8 cellular contexts compared by ENCODE assay signal in the genomic region with DNA sequence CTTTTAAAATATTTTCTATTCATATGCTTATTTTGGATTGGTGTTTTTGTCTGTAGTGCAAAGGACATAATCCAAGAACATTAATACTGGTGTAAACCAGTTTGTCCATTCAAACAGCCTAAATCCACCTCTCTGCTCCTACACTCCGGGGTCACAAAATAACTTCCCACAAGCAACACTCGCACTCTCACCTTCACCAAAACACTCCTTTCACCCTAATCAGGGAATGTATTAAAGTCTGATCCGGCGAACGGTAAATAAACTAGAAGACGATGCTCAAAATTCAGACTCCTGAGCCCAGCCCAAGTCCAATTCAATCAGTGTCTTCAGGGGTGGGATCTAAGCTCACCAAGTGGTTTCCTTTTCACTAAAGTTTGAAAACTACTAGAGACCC. TPM values are rescaled to one million over a fixed set of nuclear protein-coding genes. Genes with fewer than 3 reads are reported as not detected.
DNase-seq lines count a peak whose midpoint lies in the region; ATAC-seq and TF ChIP-seq lines count a peak whose summit lies in the region.

No MANE protein-coding gene starts in this region.

- CTCF ChIA-PET in WTC11 (lab: Charles Lee), result interaction anchor here (0.9 to 2.8 kb wide), 7 partner anchors 10 to 801 kb away, joined by 3 to 22 read pairs (median 5); a partner anchor contains a TSS

- no peak for TF ChIP-seq POLR2A in sigmoid colon (IDR thresholded peaks at IDR 0.05)

- peak overlapping the region; percentile 88 for H3K4me3 Mint-ChIP-seq in activated naive CD4-positive, alpha-beta T cell treated with anti-CD3 and anti-CD28 coated beads, Interleukin-2, amount 50 U/mL, for 24 hours
- H3K4me3 Mint-ChIP-seq in WTC11, result peak overlapping the region; percentile 93

- peak overlapping the region in 9 of 10 donors; percentile 74 to 94 (median 90) for H3K27ac ChIP-seq in heart right ventricle
- peak overlapping the region; percentile 86 to 93 (median 88) for H3K27ac ChIP-seq in sigmoid colon

- H3K36me3 Mint-ChIP-seq in activated naive CD4-positive, alpha-beta T cell treated with anti-CD3 and anti-CD28 coated beads, Interleukin-2, amount 50 U/mL, for 24 hours, result no peaks in the 10 kb centered on the region
- H3K36me3 Mint-ChIP-seq in WTC11, result no peaks in the 10 kb centered on the region

- H3K4me1 Mint-ChIP-seq in activated naive CD4-positive, alpha-beta T cell treated with anti-CD3 and anti-CD28 coated beads, Interleukin-2, amount 50 U/mL, for 24 hours, result peaks cover 49% of the 10 kb centered on the region
- peaks cover 34% of the 10 kb centered on the region for H3K4me1 Mint-ChIP-seq in WTC11

- peak overlapping the region; percentile 58 to 97 (median 82) for H3K4me3 ChIP-seq in heart right ventricle
- H3K4me3 ChIP-seq in sigmoid colon, result peak overlapping the region; percentile 73 to 97 (median 88)

- H3K9me3 ChIP-seq in heart right ventricle (no peaks in the 10 kb centered on the region), sigmoid colon (no peaks in the 10 kb centered on the region)

- H3K27ac Mint-ChIP-seq in activated naive CD4-positive, alpha-beta T cell treated with anti-CD3 and anti-CD28 coated beads, Interleukin-2, amount 50 U/mL, for 24 hours, result peak overlapping the region; percentile 97
- H3K27ac Mint-ChIP-seq in WTC11, result peak overlapping the region; percentile 95

- no peak for DNase-seq in activated naive CD4-positive, alpha-beta T cell treated with anti-CD3 and anti-CD28 coated beads, Interleukin-2, amount 50 U/mL, for 16 hours
- DNase-seq in WTC11 (ENCODE audit: low spot score) (no peak), heart right ventricle (no peak), sigmoid colon (no peak), NCI-H1105 treated with DMSO at 0.1 percent for 48 hours (lab: John Stamatoyannopoulos, UW) (no peak), LoVo (ENCODE audit: low spot score) (no peak)

- H3K36me3 ChIP-seq in heart right ventricle (no peaks in the 10 kb centered on the region), sigmoid colon (no peaks in the 10 kb centered on the region)

- peaks cover 2% of the 10 kb centered on the region for H3K27me3 Mint-ChIP-seq in activated naive CD4-positive, alpha-beta T cell treated with anti-CD3 and anti-CD28 coated beads, Interleukin-2, amount 50 U/mL, for 24 hours
- no peaks in the 10 kb centered on the region; the same call in 1 of the 2 replicates for H3K27me3 Mint-ChIP-seq in WTC11 (ENCODE audit: low read depth)

- no peaks in the 10 kb centered on the region for H3K9me3 Mint-ChIP-seq in activated naive CD4-positive, alpha-beta T cell treated with anti-CD3 and anti-CD28 coated beads, Interleukin-2, amount 50 U/mL, for 24 hours
- no peaks in the 10 kb centered on the region for H3K9me3 Mint-ChIP-seq in WTC11

- TF ChIP-seq EP300 in sigmoid colon (IDR thresholded peaks at IDR 0.05), result no peak

- H3K4me1 ChIP-seq in heart right ventricle, result peaks cover 2 to 51% (median 32%) of the 10 kb centered on the region in 9 donors
- H3K4me1 ChIP-seq in sigmoid colon, result peaks cover 5 to 27% (median 21%) of the 10 kb centered on the region in 4 donors

- 0 to 2% methylated on average over 6 of the region's 6 CpGs for WGBS in heart right ventricle, 2 donors
- WGBS in sigmoid colon, 2 donors, result 1% methylated on average over 6 of the region's 6 CpGs

- ATAC-seq in WTC11, result peak; percentile 1
- ATAC-seq in heart right ventricle, result peak in 4 of 8 donors; percentile 9 to 24 (median 12)
- ATAC-seq in HG02852 (IDR thresholded peaks at IDR 0.05; ENCODE audit: unreplicated experiment), result no peak

- H3K27me3 ChIP-seq in heart right ventricle (no peaks in the 10 kb centered on the region), sigmoid colon (no peaks in the 10 kb centered on the region)

- TF ChIP-seq CTCF in WTC11 (IDR thresholded peaks at IDR 0.05), result no peak
- no peak for TF ChIP-seq CTCF in heart right ventricle (IDR thresholded peaks at IDR 0.05)
- TF ChIP-seq CTCF in sigmoid colon (IDR thresholded peaks at IDR 0.05), result no peak

- intact Hi-C loops in heart right ventricle (cut with DNase I), result loop anchor here in 9 of 10 donors (1.0 to 5.0 kb wide), 3 partner anchors 66 to 68 kb away; a partner anchor contains a TSS
- intact Hi-C loops in sigmoid colon (cut with DNase I), result loop anchor here (1.0 to 10.0 kb wide), 4 partner anchors 66 to 691 kb away; a partner anchor contains a TSS

- POLR2A ChIA-PET in WTC11 (lab: Charles Lee), result interaction anchor here (1.4 to 2.9 kb wide), 2 partner anchors 10 to 67 kb away, joined by 5 to 12 read pairs; a partner anchor contains a TSS

TF ChIP-seq in WTC11, 78 proteins besides CTCF, POLR2A, EP300 and RAD21 (continues in another document):
- TF ChIP-seq NR2C2 (CRISPR knock-in tag; IDR thresholded peaks at IDR 0.05) (no peak), HMGA2 (CRISPR knock-in tag; IDR thresholded peaks at IDR 0.05) (no peak), OVOL2 (CRISPR knock-in tag; IDR thresholded peaks at IDR 0.05; ENCODE audit: borderline replicate concordance) (no peak), TEAD4 (CRISPR knock-in tag; IDR thresholded peaks at IDR 0.05) (no peak), GRHL2 (CRISPR knock-in tag; IDR thresholded peaks at IDR 0.05; ENCODE audit: insufficient replicate concordance, severe bottlenecking) (no peak)
- TF ChIP-seq, protein P1, sequence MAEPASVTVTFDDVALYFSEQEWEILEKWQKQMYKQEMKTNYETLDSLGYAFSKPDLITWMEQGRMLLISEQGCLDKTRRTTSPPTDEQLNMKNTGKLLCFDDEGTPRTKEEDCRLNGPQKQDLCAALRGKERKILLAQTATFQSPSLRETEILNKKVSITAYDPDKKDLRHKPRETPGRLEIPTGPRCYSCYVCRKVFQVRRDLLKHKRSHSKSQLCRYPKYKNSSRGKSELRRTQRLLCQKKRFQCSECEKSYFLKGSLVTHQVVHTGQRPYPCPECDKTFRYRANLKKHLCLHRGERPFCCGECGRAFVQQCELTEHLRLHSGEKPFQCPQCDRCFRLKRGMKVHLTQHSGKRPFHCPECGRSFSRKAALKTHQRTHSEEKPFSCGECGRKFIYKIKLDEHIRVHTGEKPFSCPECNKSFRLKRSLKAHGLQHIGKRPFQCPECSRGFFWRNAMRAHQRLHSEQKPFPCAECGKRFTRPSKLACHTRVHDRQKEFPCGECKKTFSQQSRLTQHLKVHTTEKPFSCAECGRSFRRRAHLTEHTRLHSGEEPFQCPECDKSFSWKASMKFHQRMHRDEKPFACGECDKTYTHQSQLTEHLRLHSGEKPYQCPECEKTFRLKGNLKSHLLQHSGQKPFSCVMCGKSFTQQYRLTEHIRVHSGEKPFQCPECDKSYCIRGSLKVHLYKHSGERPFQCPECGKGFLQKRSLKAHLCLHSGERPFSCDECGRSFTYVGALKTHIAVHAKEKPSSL (CRISPR knock-in tag; conservative IDR thresholded peaks at IDR 0.05), result no peak
- TF ChIP-seq, protein P2, sequence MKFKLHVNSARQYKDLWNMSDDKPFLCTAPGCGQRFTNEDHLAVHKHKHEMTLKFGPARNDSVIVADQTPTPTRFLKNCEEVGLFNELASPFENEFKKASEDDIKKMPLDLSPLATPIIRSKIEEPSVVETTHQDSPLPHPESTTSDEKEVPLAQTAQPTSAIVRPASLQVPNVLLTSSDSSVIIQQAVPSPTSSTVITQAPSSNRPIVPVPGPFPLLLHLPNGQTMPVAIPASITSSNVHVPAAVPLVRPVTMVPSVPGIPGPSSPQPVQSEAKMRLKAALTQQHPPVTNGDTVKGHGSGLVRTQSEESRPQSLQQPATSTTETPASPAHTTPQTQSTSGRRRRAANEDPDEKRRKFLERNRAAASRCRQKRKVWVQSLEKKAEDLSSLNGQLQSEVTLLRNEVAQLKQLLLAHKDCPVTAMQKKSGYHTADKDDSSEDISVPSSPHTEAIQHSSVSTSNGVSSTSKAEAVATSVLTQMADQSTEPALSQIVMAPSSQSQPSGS (CRISPR knock-in tag; IDR thresholded peaks at IDR 0.05; ENCODE audit: borderline replicate concordance, low read depth), result no peak
- TF ChIP-seq, protein P3, sequence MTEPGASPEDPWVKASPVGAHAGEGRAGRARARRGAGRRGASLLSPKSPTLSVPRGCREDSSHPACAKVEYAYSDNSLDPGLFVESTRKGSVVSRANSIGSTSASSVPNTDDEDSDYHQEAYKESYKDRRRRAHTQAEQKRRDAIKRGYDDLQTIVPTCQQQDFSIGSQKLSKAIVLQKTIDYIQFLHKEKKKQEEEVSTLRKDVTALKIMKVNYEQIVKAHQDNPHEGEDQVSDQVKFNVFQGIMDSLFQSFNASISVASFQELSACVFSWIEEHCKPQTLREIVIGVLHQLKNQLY (CRISPR knock-in tag; IDR thresholded peaks at IDR 0.05), result no peak
- TF ChIP-seq, protein P4, sequence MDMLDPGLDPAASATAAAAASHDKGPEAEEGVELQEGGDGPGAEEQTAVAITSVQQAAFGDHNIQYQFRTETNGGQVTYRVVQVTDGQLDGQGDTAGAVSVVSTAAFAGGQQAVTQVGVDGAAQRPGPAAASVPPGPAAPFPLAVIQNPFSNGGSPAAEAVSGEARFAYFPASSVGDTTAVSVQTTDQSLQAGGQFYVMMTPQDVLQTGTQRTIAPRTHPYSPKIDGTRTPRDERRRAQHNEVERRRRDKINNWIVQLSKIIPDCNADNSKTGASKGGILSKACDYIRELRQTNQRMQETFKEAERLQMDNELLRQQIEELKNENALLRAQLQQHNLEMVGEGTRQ (CRISPR knock-in tag; IDR thresholded peaks at IDR 0.05), result no peak
- TF ChIP-seq, protein P5, sequence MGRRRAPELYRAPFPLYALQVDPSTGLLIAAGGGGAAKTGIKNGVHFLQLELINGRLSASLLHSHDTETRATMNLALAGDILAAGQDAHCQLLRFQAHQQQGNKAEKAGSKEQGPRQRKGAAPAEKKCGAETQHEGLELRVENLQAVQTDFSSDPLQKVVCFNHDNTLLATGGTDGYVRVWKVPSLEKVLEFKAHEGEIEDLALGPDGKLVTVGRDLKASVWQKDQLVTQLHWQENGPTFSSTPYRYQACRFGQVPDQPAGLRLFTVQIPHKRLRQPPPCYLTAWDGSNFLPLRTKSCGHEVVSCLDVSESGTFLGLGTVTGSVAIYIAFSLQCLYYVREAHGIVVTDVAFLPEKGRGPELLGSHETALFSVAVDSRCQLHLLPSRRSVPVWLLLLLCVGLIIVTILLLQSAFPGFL (CRISPR knock-in tag; IDR thresholded peaks at IDR 0.05; ENCODE audit: borderline replicate concordance), result no peak
- TF ChIP-seq, protein P6, sequence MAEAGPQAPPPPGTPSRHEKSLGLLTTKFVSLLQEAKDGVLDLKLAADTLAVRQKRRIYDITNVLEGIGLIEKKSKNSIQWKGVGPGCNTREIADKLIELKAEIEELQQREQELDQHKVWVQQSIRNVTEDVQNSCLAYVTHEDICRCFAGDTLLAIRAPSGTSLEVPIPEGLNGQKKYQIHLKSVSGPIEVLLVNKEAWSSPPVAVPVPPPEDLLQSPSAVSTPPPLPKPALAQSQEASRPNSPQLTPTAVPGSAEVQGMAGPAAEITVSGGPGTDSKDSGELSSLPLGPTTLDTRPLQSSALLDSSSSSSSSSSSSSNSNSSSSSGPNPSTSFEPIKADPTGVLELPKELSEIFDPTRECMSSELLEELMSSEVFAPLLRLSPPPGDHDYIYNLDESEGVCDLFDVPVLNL (CRISPR knock-in tag; IDR thresholded peaks at IDR 0.05; ENCODE audit: borderline replicate concordance, low read depth), result no peak

RNA-seq across cellular contexts. Expression of a gene that starts 0.6 kb away (rescaled TPM):
- total RNA-seq in WTC11 (2021) (42.8 to 50.3 TPM (median 46.3 TPM) in 3 replicates), heart right ventricle (10 to 100 TPM; 20.1 to 26.7 (median 23.4) TPM), sigmoid colon (10 to 100 TPM; 34.6 to 48.2 (median 39.5) TPM)
- polyA plus RNA-seq in heart right ventricle (10 to 100 TPM; 20.0 to 28.3 TPM), sigmoid colon (10 to 100 TPM; 26.8 to 37.2 (median 31.2) TPM)
